22 cellular contexts compared by ENCODE assay signal in genomic region chr2:48282281-48282680, GRCh38.
"Had no signal": no experiment of that assay in that cellular context is flagged by ENCODE, and none has a peak within 500 bp of the region (broad histone marks: within the 10 kb centered on the region; RNA-seq: fewer than 3 reads in every experiment).

No MANE protein-coding gene starts in this region.

- DNase-seq: KBM-7, MV-4-11, NCI-H1048, NCI-H1105, NCI-H1417, NCI-H1436 treated with DMSO at 0.1 percent for 48 hours, NCI-H1694, NCI-H187 treated with DMSO at 0.1 percent for 48 hours, NCI-H2029 treated with DMSO at 0.1 percent for 48 hours, NCI-H226, NCI-H446, NCI-H510A, NCI-H524 treated with DMSO at 0.1 percent for 48 hours, NCI-H69, NCI-H774, SHP77, SK-N-SH, SW 1271 had no signal

- H3K4me2 ChIP-seq: SK-N-SH had no signal

- H3K27ac ChIP-seq: HL-60, RWPE1 had no signal

- H3K9me3 ChIP-seq: SK-N-SH had no signal

- FAIRE-seq: HTR-8/SVneo had no signal

- H3K9ac ChIP-seq: SK-N-SH had no signal

- ATAC-seq: Panc1 had no signal
